Comparison of ENCODE assay signal across 1 cellular context in the genomic region with DNA sequence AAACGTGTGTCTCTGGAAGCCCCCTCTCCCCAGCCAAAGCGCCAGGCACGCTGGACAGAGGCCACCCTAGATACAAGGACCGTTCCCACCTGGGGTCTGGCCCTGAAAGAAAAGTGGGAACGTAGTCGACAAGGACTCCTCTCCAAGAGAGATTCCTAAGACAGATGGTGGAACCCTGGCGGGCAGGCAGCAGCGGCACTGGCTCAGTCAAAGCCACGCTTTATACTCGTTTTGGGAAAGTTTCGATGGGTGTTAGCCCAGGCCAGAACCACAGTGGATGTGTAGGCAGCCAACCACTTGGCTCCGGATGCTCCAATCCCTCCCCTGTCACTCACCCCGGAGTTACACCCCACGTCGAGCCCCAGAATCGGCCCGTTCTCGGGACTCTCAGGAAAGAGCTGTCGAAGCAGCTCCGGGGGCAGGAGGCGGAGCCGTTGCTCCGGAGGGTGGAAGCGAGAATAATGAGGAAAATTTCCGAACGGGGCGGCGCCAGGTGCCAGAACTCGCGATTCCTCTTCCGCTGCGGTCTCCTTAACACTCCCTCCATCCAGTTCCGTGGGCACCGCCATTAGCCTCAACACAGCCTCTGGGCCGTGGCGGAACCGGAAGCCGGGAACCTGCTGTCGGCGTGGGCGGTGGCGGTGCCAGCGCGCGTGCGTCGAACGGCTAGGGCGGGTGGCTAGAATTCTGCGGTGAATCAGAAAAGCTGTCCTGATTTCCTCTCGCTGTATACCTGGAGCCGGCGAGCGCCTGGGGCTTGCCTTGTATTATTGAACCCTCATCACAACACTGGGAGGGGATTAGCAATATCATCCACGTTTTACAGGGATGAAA.
A peak's percentile ranks its signal among the peaks of the same experiment; 100 is the strongest.
TF ChIP-seq lines count a peak whose summit lies in the region.

TSS of gene BCDIN3D (minus strand) at position 588 of the 834 bp plus-strand sequence. CDS start at position 569, 19 bp downstream.

TF ChIP-seq in K562, 482 proteins besides CTCF, POLR2A, EP300 and RAD21 (continued from another document and continues in another):
- TF ChIP-seq HBP1 (CRISPR knock-in tag; IDR thresholded peaks at IDR 0.05) (no peak), HDAC6 (IDR thresholded peaks at IDR 0.05; ENCODE audit: low read depth, low read length) (no peak), ARNT (IDR thresholded peaks at IDR 0.05) (no peak), NELFE (IDR thresholded peaks at IDR 0.05; ENCODE audit: insufficient read depth, insufficient read length) (no peak), STAT5A (IDR thresholded peaks at IDR 0.05; ENCODE audit: borderline replicate concordance, low read length) (no peak), ZNF57 (CRISPR knock-in tag; IDR thresholded peaks at IDR 0.05) (no peak), HMGXB4 (CRISPR knock-in tag; IDR thresholded peaks at IDR 0.05) (peak; percentile 61; the same call in 1 of the 2 replicates), HMG20B (CRISPR knock-in tag; IDR thresholded peaks at IDR 0.05) (no peak), PKNOX1 (IDR thresholded peaks at IDR 0.05) (peak; percentile 97), KAT8 (IDR thresholded peaks at IDR 0.05; ENCODE audit: low read depth) (no peak), PML (IDR thresholded peaks at IDR 0.05; ENCODE audit: low read length) (peak; percentile 51; the same call in 1 of the 2 replicates), POLR2B (IDR thresholded peaks at IDR 0.05; ENCODE audit: low read depth, partially characterized antibody) (peak; percentile 83), PPARD (CRISPR knock-in tag; IDR thresholded peaks at IDR 0.05) (no peak), PCBP2 (IDR thresholded peaks at IDR 0.05; ENCODE audit: low read depth, low read length, poor library complexity, severe bottlenecking) (no peak), GABPB1 (CRISPR knock-in tag; IDR thresholded peaks at IDR 0.05) (peak; percentile 91), MYC (IDR thresholded peaks at IDR 0.05; ENCODE audit: low read depth, low read length) (peak; percentile 71), MYC (CRISPR knock-in tag; IDR thresholded peaks at IDR 0.05; ENCODE audit: borderline replicate concordance, low read depth) (no peak), TCF7 (IDR thresholded peaks at IDR 0.05; ENCODE audit: borderline replicate concordance) (no peak), CHD7 (IDR thresholded peaks at IDR 0.05; ENCODE audit: low read depth, low read length) (no peak), POLR2AphosphoS5 (IDR thresholded peaks at IDR 0.05; ENCODE audit: control insufficient read depth, insufficient read depth, low read depth, low read length) (peak; percentile 78; the same call in 1 of the 2 replicates), SNIP1 (IDR thresholded peaks at IDR 0.05; ENCODE audit: low read depth) (no peak), XRCC4 (IDR thresholded peaks at IDR 0.05; ENCODE audit: extremely low read depth, insufficient read depth, insufficient read length) (no peak), ZFX (CRISPR knock-in tag; IDR thresholded peaks at IDR 0.05) (peak; percentile 86), POU5F1 (IDR thresholded peaks at IDR 0.05; ENCODE audit: borderline replicate concordance, low read depth, low read length, partially characterized antibody) (no peak), ZC3H4 (CRISPR knock-in tag; IDR thresholded peaks at IDR 0.05; ENCODE audit: borderline replicate concordance) (no peak), CEBPZ (IDR thresholded peaks at IDR 0.05; ENCODE audit: borderline replicate concordance, low read depth, low read length) (no peak), ZNF143 (CRISPR knock-in tag; IDR thresholded peaks at IDR 0.05) (0 out of 2 replicates have a peak, but pooled peaks have one; percentile 39), HNRNPUL1 (IDR thresholded peaks at IDR 0.05; ENCODE audit: low read length) (no peak)
- TF ChIP-seq, protein P1, sequence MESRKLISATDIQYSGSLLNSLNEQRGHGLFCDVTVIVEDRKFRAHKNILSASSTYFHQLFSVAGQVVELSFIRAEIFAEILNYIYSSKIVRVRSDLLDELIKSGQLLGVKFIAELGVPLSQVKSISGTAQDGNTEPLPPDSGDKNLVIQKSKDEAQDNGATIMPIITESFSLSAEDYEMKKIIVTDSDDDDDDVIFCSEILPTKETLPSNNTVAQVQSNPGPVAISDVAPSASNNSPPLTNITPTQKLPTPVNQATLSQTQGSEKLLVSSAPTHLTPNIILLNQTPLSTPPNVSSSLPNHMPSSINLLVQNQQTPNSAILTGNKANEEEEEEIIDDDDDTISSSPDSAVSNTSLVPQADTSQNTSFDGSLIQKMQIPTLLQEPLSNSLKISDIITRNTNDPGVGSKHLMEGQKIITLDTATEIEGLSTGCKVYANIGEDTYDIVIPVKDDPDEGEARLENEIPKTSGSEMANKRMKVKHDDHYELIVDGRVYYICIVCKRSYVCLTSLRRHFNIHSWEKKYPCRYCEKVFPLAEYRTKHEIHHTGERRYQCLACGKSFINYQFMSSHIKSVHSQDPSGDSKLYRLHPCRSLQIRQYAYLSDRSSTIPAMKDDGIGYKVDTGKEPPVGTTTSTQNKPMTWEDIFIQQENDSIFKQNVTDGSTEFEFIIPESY (CRISPR knock-in tag; IDR thresholded peaks at IDR 0.05) = peak; percentile 37; the same call in 1 of the 2 replicates
- TF ChIP-seq, protein P2, sequence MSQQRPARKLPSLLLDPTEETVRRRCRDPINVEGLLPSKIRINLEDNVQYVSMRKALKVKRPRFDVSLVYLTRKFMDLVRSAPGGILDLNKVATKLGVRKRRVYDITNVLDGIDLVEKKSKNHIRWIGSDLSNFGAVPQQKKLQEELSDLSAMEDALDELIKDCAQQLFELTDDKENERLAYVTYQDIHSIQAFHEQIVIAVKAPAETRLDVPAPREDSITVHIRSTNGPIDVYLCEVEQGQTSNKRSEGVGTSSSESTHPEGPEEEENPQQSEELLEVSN (IDR thresholded peaks at IDR 0.05; ENCODE audit: borderline replicate concordance in 1 of 2, extremely low read depth in 1 of 2, insufficient read depth in 1 of 2, insufficient read length in 1 of 2, low read depth in 1 of 2, low read length in 1 of 2, poor library complexity in 1 of 2, severe bottlenecking in 1 of 2) = peak; percentile 76 to 90
